ENCODE assay signal across 9 cellular contexts in the genomic region with DNA sequence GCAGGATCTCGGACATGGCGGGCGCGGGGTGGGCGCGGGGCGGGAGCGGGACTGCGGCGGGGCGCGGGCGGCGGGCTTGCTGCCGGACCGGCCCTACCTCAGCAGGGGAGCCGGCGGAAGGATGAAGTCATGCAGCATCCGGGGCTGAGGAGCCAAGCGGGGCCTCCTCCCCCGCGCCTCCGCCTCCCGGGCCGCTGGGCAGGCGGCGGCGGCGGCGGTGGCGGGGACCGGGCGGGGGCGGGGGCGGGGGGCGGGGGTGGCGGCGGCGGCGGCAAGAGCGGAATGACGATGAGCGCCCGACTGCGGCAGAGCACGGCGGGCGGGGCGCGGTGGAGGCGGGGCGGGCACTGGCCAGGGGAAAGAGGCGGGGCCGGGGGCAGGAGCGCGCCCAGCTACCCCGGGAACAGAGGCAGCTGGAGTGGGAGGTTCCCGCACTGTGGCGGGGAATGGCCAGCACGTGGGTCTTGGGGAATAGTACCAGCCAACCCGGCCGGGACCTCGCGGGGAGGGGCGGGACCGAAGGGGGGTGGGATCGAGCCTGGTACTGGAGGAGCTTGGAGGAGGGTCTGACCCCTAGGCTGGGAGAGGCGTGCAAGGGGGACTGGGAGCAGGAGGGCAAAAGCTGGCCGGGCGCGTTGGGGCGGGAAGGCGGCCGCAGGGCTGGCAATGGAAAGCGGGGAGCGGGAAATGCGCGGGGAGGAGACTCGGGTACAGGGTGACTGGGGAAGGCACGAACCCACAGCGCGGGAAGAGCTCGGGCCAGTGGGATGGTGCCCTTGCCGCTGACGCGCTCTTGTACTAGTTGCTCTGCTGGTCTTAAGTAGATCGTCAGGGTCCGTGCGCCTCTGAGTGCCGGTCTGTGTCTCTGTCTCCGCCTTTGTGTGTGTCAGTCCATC. TPM values are rescaled to one million over a fixed set of nuclear protein-coding genes. Genes with fewer than 3 reads are reported as not detected.
DNase-seq lines count a peak whose midpoint lies in the region; ATAC-seq, FAIRE-seq and TF ChIP-seq lines count a peak whose summit lies in the region.
"Had no signal": no experiment of that assay in that cellular context is flagged by ENCODE, and none has a peak within 500 bp of the region (broad histone marks: within the 10 kb centered on the region; RNA-seq: fewer than 3 reads in every experiment).

Gene CAMK2N2 (minus strand): TSS at position 284 of the 896 bp plus-strand sequence. CDS start 268 bp downstream, at position 16.

- H3K9me2 ChIP-seq in MM.1S (replicated peaks; ENCODE audit: insufficient read depth, low read length), result no peaks in the 10 kb centered on the region

- FAIRE-seq in frontal cortex (lab: Jason Lieb, UNC), result no peak

- H3K9ac ChIP-seq in MM.1S (ENCODE audit: low read length) (peak within 1 kb of the TSS; percentile 1; the same call in 1 of the 2 replicates), neuronal stem cell (ENCODE audit: low read depth, low read length, poor library complexity) (peak within 1 kb of the TSS; percentile 80)

- DNase-seq in MM.1S (peak; percentile 68), RPMI8226 (peak; percentile 65), frontal cortex (ENCODE audit: low spot score in 2 of 2) (peak; percentile 86 to 88), neuronal stem cell (ENCODE audit: low spot score) (peak; percentile 56), vagina (ENCODE audit: extremely low spot score in 2 of 2) (no peak)
- DNase-seq in activated naive CD4-positive, alpha-beta T cell treated with Interleukin-2 at 50 U/mL for 16 hours, result peak; percentile 63

- H4K91ac ChIP-seq in neuronal stem cell (ENCODE audit: low read depth, low read length, poor library complexity), result no peak within 1 kb of the TSS

- H3K4ac ChIP-seq in neuronal stem cell (ENCODE audit: low read length), result no peak within 1 kb of the TSS

- H2BK12ac ChIP-seq in neuronal stem cell (ENCODE audit: low read length), result peak within 1 kb of the TSS; percentile 58

- H3K4me2 ChIP-seq in MM.1S (ENCODE audit: low read depth, low read length) (peak within 1 kb of the TSS; percentile 94), neuronal stem cell (ENCODE audit: insufficient read depth, low read length, poor library complexity, severe bottlenecking) (peak within 1 kb of the TSS; percentile 93)

- peak within 1 kb of the TSS; percentile 87 for H2BK5ac ChIP-seq in neuronal stem cell (ENCODE audit: low read length)

- TF ChIP-seq CTCF in MM.1S (IDR thresholded peaks at IDR 0.05; ENCODE audit: low read length) (no peak), vagina (IDR thresholded peaks at IDR 0.05) (no peak)

- H3K9me3 ChIP-seq in MM.1S (replicated peaks; ENCODE audit: insufficient read depth, low read length) (no peaks in the 10 kb centered on the region), neuronal stem cell (replicated peaks in 1 of 2; ENCODE audit: control insufficient read depth in 2 of 2, insufficient read depth in 1 of 2, low read depth in 1 of 2, low read length in 2 of 2) (no peaks in the 10 kb centered on the region), vagina (no peaks in the 10 kb centered on the region)

- intact Hi-C loops in vagina (cut with DNase I), result no loop called here

- no peak within 1 kb of the TSS for H2BK120ac ChIP-seq in neuronal stem cell (ENCODE audit: low read depth, low read length)

- peaks cover 4% of the 10 kb centered on the region for H3K79me1 ChIP-seq in neuronal stem cell (ENCODE audit: low read depth, low read length)

- H3K14ac ChIP-seq in neuronal stem cell (ENCODE audit: low read length), result no peak within 1 kb of the TSS

- no peak within 1 kb of the TSS for H2AK5ac ChIP-seq in neuronal stem cell (ENCODE audit: low read depth, low read length)

- H3K79me2 ChIP-seq in MM.1S (ENCODE audit: low read length), result no peaks in the 10 kb centered on the region

- peaks cover 7% of the 10 kb centered on the region for H3F3A ChIP-seq in MM.1S (ENCODE audit: insufficient read depth, low read length)

- H2BK15ac ChIP-seq in neuronal stem cell (ENCODE audit: low read length), result no peak within 1 kb of the TSS

- peaks cover 30% of the 10 kb centered on the region for H3K27me3 ChIP-seq in MM.1S (replicated peaks; ENCODE audit: insufficient read depth, low read length)
- H3K27me3 ChIP-seq in neuronal stem cell (ENCODE audit: control insufficient read depth in 3 of 3, insufficient read depth in 3 of 3, low read depth in 1 of 3, low read length in 3 of 3), result peaks cover 21 to 46% (median 42%) of the 10 kb centered on the region in 3 experiments
- peaks cover 9% of the 10 kb centered on the region for H3K27me3 ChIP-seq in vagina

- no peaks in the 10 kb centered on the region for H3K36me3 ChIP-seq in MM.1S (replicated peaks; ENCODE audit: insufficient read depth, low read length)
- H3K36me3 ChIP-seq in neuronal stem cell (replicated peaks in 1 of 2; ENCODE audit: control insufficient read depth in 2 of 2, insufficient read depth in 2 of 2, low read length in 2 of 2), result no peaks in the 10 kb centered on the region
- peaks cover 0 to 5% of the 10 kb centered on the region in 2 donors for H3K36me3 ChIP-seq in vagina

- H3K23ac ChIP-seq in neuronal stem cell (ENCODE audit: low read depth, low read length, poor library complexity), result peak within 1 kb of the TSS; percentile 65

- H3K4me1 ChIP-seq in MM.1S (ENCODE audit: low read length) (peaks cover 10% of the 10 kb centered on the region), neuronal stem cell (ENCODE audit: control insufficient read depth in 2 of 2, insufficient read depth in 1 of 2, low read depth in 1 of 2, low read length in 2 of 2) (peaks cover 10 to 12% of the 10 kb centered on the region in 2 donors), vagina (peaks cover 24% of the 10 kb centered on the region)

- no CpG with 5 or more reads among the region's 91 CpGs for WGBS in neuronal stem cell (ENCODE audit: extremely low coverage in 2 of 2, insufficient read length in 2 of 2, insufficient replicate concordance in 1 of 2), 2 donors

- peaks cover 7% of the 10 kb centered on the region for H4K20me1 ChIP-seq in MM.1S (ENCODE audit: insufficient read depth, low read length)

- no peak within 1 kb of the TSS for H4K8ac ChIP-seq in neuronal stem cell (ENCODE audit: low read depth, low read length)

- peak within 1 kb of the TSS; percentile 66 for H3K4me3 ChIP-seq in MM.1S (ENCODE audit: low read length)
- peak within 1 kb of the TSS; percentile 56 to 82 for H3K4me3 ChIP-seq in neuronal stem cell (ENCODE audit: low read length in 2 of 2)
- peak within 1 kb of the TSS; percentile 36 to 49 for H3K4me3 ChIP-seq in vagina

- H3K27ac ChIP-seq in MM.1S (ENCODE audit: low read length) (no peak within 1 kb of the TSS), neuronal stem cell (replicated peaks; ENCODE audit: low read length) (no peak within 1 kb of the TSS), vagina (no peak within 1 kb of the TSS)

- ATAC-seq in GM18498 (IDR thresholded peaks at IDR 0.05; ENCODE audit: unreplicated experiment) (peak; percentile 62), GM18868 (IDR thresholded peaks at IDR 0.05; ENCODE audit: unreplicated experiment) (no peak)

- TF ChIP-seq POLR2A in vagina (IDR thresholded peaks at IDR 0.05), result no peak

- H2AFZ ChIP-seq in MM.1S (ENCODE audit: low read length), result peak within 1 kb of the TSS; percentile 62
- peak within 1 kb of the TSS; percentile 98 for H2AFZ ChIP-seq in neuronal stem cell (ENCODE audit: low read length)

- peak within 1 kb of the TSS; percentile 91 for H3K18ac ChIP-seq in neuronal stem cell (ENCODE audit: low read length)

RNA-seq across cellular contexts. Expression of gene CAMK2N2, which starts in this region (rescaled TPM):
- 4.5 TPM for total RNA-seq in frontal cortex
- 2.9 TPM for polyA plus RNA-seq in neuronal stem cell (2013, experiment 1 of 2)
- polyA plus RNA-seq in neuronal stem cell (2013, experiment 2 of 2), result 2.7 TPM
- not detected for total RNA-seq in vagina
- total RNA-seq: dermis microvascular lymphatic vessel endothelial cell had no signal

Comparison
In these comparisons a context has a peak if more than half of its experiments do, and no peak if none do; other contexts are left out.
1. DNase-seq: peak in MM.1S (single experiment), RPMI8226 (single experiment), activated naive CD4-positive, alpha-beta T cell treated with Interleukin-2 at 50 U/mL for 16 hours (single experiment), frontal cortex (2 of 2) and neuronal stem cell (single experiment); none in vagina (0 of 2).
2. Peak in every context shown above with its lines, with median percentiles within 50 percentile points of each other: H3K4me3 ChIP-seq.